1 cellular context compared by ENCODE assay signal in the genomic region with DNA sequence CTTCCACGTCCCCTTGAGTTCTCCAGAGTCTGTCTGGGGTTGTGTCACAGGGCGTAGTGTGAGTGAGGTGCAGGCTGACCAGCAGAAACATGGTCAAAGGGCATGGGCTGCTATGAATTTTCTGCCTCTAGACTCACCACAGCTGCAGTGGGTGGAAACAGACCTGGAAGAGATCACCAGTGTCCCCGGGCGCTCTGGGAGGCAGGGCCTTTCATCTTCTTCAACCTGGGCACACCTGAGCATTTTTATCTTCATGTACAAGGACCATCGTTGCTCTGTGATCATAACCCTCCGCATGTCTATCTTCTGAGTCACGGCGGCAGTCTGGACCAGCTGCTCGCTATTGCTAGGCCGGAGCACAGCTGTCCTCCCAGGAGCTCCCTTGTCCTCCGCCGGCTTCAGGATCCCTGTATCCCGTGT.
TF ChIP-seq lines count a peak whose summit lies in the region.

No MANE protein-coding gene starts in this region.

TF ChIP-seq in H1, 55 proteins besides CTCF, POLR2A, EP300 and RAD21 (continued from another document):
- TF ChIP-seq E2F6 (IDR thresholded peaks at IDR 0.05) (no peak), BCL11A (IDR thresholded peaks at IDR 0.05; ENCODE audit: low read depth in 2 of 2, low read length in 2 of 2) (no peak), ZNF274 (IDR thresholded peaks at IDR 0.05; ENCODE audit: borderline replicate concordance, extremely low read depth, low read length) (no peak), SRF (IDR thresholded peaks at IDR 0.05; ENCODE audit: low read depth, low read length) (no peak), MAX (IDR thresholded peaks at IDR 0.05) (no peak), CHD2 (IDR thresholded peaks at IDR 0.05; ENCODE audit: low read length) (no peak), POLR2AphosphoS5 (IDR thresholded peaks at IDR 0.05; ENCODE audit: low read depth, low read length) (no peak), TEAD4 (IDR thresholded peaks at IDR 0.05; ENCODE audit: low read depth, low read length) (no peak), CBX8 (IDR thresholded peaks at IDR 0.05; ENCODE audit: borderline replicate concordance, low read depth, low read length) (no peak), SUZ12 (IDR thresholded peaks at IDR 0.05; ENCODE audit: low read length) (no peak), TBP (IDR thresholded peaks at IDR 0.05; ENCODE audit: low read depth, low read length) (no peak)
TF ChIP-seq in H1: peak in this region for 0.
